ENCODE assay signal across 1 cellular context in genomic region chr17:4632583-4632923, GRCh38.
TF ChIP-seq lines count a peak whose summit lies in the region.

No MANE protein-coding gene starts in this region.

TF ChIP-seq in GM23338, 12 proteins besides CTCF, POLR2A, EP300 and RAD21 (continued from another document):
- TF ChIP-seq ZNF462 (CRISPR knock-in tag; IDR thresholded peaks at IDR 0.05) (no peak), ZNF331 (CRISPR knock-in tag; IDR thresholded peaks at IDR 0.05; ENCODE audit: low read depth) (no peak)
